13 cellular contexts compared by ENCODE assay signal in genomic region chr13:27367570-27367969, GRCh38.
"Had no signal": no experiment of that assay in that cellular context is flagged by ENCODE, and none has a peak within 500 bp of the region (broad histone marks: within the 10 kb centered on the region; RNA-seq: fewer than 3 reads in every experiment).

No MANE protein-coding gene starts in this region.

- H3K9me3 ChIP-seq: breast epithelium, heart left ventricle, lower lobe of right lung had no signal

- H3K27ac ChIP-seq: breast epithelium, epithelial cell of prostate, heart left ventricle, lower lobe of right lung had no signal

- DNase-seq: activated B cell treated with CpG ODN at 0.5 μM for 24 hours; activated CD4-positive, alpha-beta T cell treated with anti-CD3 and anti-CD28 coated beads, Interleukin-2, amount 10 ng/mL, durations not matched to agents 7 days and 5 days; activated CD8-positive, alpha-beta memory T cell treated with anti-CD3 and anti-CD28 coated beads for 24 hours; activated naive CD4-positive, alpha-beta T cell treated with Interleukin-2 at 50 U/mL for 16 hours; aorta; cerebellar nuclear complex; heart left ventricle; immature natural killer cell; lower lobe of right lung; stimulated activated naive CD8-positive, alpha-beta T cell treated with anti-CD3 and anti-CD28 coated beads, Interleukin-15, amount 100 ng/mL, for 72 hours had no signal

- H3K4me1 ChIP-seq: breast epithelium had no signal

- H3K4me3 ChIP-seq: breast epithelium, heart left ventricle, lower lobe of right lung had no signal

- H3K36me3 ChIP-seq: breast epithelium, heart left ventricle, lower lobe of right lung had no signal

- ATAC-seq: heart left ventricle; lower lobe of right lung; sciatic nerve; stimulated activated naive CD8-positive, alpha-beta T cell treated with anti-CD3 and anti-CD28 coated beads, Interleukin-15, amount 100 ng/mL, for 72 hours had no signal
